Comparison of ENCODE assay signal across 29 cellular contexts in genomic region chr9:98479967-98480847, GRCh38.
DNase-seq lines count a peak whose midpoint lies in the region; ATAC-seq and TF ChIP-seq lines count a peak whose summit lies in the region.
"Had no signal": no experiment of that assay in that cellular context is flagged by ENCODE, and none has a peak within 500 bp of the region (broad histone marks: within the 10 kb centered on the region; RNA-seq: fewer than 3 reads in every experiment).

No MANE protein-coding gene starts in this region.

- H3K9me3 ChIP-seq in upper lobe of left lung: no peaks in the 10 kb centered on the region
- H3K9me3 ChIP-seq: BE2C, SJCRH30, vagina had no signal

- H3K27me3 ChIP-seq in H7 (ENCODE audit: control insufficient read depth, insufficient read depth, low read length): no peaks in the 10 kb centered on the region
- H3K27me3 ChIP-seq in upper lobe of left lung: no peaks in the 10 kb centered on the region
- H3K27me3 ChIP-seq: vagina had no signal

- no peak for TF ChIP-seq EP300 in upper lobe of left lung (IDR thresholded peaks at IDR 0.05)

- H3K4me3 ChIP-seq in H7 (ENCODE audit: insufficient read depth, low read depth, low read length) (no peak overlapping the region), upper lobe of left lung (no peak overlapping the region)
- H3K4me3 ChIP-seq: dorsolateral prefrontal cortex, SJCRH30, vagina had no signal

- ATAC-seq in upper lobe of left lung (ENCODE audit: low FRiP score in 2 of 2): no peak
- ATAC-seq: activated CD4-positive, CD25-positive, alpha-beta regulatory T cell treated with anti-CD3 and anti-CD28 coated beads, Interleukin-2, amount 50 U/mL, for 24 hours; activated naive CD4-positive, alpha-beta T cell treated with anti-CD3 and anti-CD28 coated beads, Interleukin-2, amount 50 U/mL, for 72 hours; left ventricle myocardium superior; naive thymus-derived CD4-positive, alpha-beta T cell; stimulated activated memory B cell treated with anti-CD40 and anti-IgM and Interleukin-4, amounts not matched to agents 10 μg/mL and 1 μg/mL and 100 μg/mL, for 72 hours had no signal

- TF ChIP-seq POLR2A in upper lobe of left lung (IDR thresholded peaks at IDR 0.05): no peak

- in situ Hi-C loops in Caki2 (cut with HindIII; ENCODE audit: low pct_unique_long_range_greater_than_20kb, low sequenced_read_pairs): no loop called here

- no peaks in the 10 kb centered on the region for H3K36me3 ChIP-seq in H7 (replicated peaks; ENCODE audit: control insufficient read depth, insufficient read depth, low read length)
- no peaks in the 10 kb centered on the region for H3K36me3 ChIP-seq in upper lobe of left lung
- H3K36me3 ChIP-seq: BE2C, SJCRH30, vagina had no signal

- no peaks in the 10 kb centered on the region for H3K4me1 ChIP-seq in upper lobe of left lung
- H3K4me1 ChIP-seq: BE2C, SJCRH30, vagina had no signal

- no peak for TF ChIP-seq CTCF in upper lobe of left lung (IDR thresholded peaks at IDR 0.05)

- DNase-seq in Caki2 (ENCODE audit: low read depth): peak; percentile 23
- DNase-seq in HT1080 (ENCODE audit: low read depth): peak; percentile 59
- peak; percentile 41 for DNase-seq in astrocyte of the hippocampus (ENCODE audit: low read depth, low spot score)
- DNase-seq in kidney tubule cell (ENCODE audit: low spot score): peak; percentile 54
- DNase-seq in H7: no peak
- DNase-seq in DMS 273 treated with DMSO at 0.1 percent for 48 hours (lab: John Stamatoyannopoulos, UW): no peak
- DNase-seq in activated CD4-positive, alpha-beta T cell treated with anti-CD3 and anti-CD28 coated beads, Interleukin-2, amount 50 U/mL, for 4 hours: no peak
- DNase-seq in upper lobe of left lung: no peak
- DNase-seq: activated CD4-positive, alpha-beta memory T cell treated with anti-CD3 and anti-CD28 coated beads, Interleukin-2, amount 10 ng/mL, durations not matched to agents 7 days and 5 days; aorta; BE2C; cerebellar nuclear complex; DND-41; dorsolateral prefrontal cortex; foreskin fibroblast; Kasumi-1; left ventricle myocardium superior; naive thymus-derived CD4-positive, alpha-beta T cell; NCI-H1105; NCI-H2081; NCI-H345; nucleus accumbens; OCI-M1; SJCRH30; T-helper 1 cell had no signal

- H3K27ac ChIP-seq in upper lobe of left lung: no peak overlapping the region
- H3K27ac ChIP-seq: SJCRH30, vagina had no signal

- 86 to 93% methylated on average over 5 of the region's 5 CpGs for WGBS in upper lobe of left lung, 2 donors

Comparison
In these comparisons a context has a peak if more than half of its experiments do, and no peak if none do; other contexts are left out.
1. DNase-seq: peak in Caki2 (single experiment), HT1080 (single experiment), astrocyte of the hippocampus (single experiment) and kidney tubule cell (single experiment); none in H7 (single experiment), DMS 273 treated with DMSO at 0.1 percent for 48 hours (single experiment), activated CD4-positive, alpha-beta T cell treated with anti-CD3 and anti-CD28 coated beads, Interleukin-2, amount 50 U/mL, for 4 hours (0 of 2) and upper lobe of left lung (0 of 2).